ENCODE assay signal across 6 cellular contexts in the genomic region with DNA sequence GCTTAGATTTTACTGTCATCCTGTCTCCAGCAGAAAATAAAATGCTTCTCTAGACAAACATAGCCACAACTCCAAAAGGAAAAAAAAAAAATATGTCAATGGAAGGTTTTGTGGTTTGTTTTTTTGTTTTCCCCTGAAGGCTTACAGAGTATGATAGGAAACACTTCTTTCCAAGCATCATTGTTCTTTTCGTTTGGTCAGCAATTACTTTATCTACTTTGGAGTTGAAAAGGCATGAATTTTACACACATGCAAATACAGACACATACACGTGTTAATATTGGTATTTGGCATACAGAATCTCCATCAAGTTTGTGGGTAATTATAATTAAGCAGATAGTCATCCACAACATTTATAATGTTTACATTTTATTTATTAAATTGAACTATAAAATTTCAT.
"Had no signal": no experiment of that assay in that cellular context is flagged by ENCODE, and none has a peak within 500 bp of the region (broad histone marks: within the 10 kb centered on the region; RNA-seq: fewer than 3 reads in every experiment).

No MANE protein-coding gene starts in this region.

- DNase-seq: H9, HCEC 1CT had no signal

- H3K4me3 ChIP-seq: GM23338 had no signal

- H2AFZ ChIP-seq: GM23338 had no signal

- ATAC-seq: GM23338 had no signal

- H3K4me2 ChIP-seq: GM23338 had no signal

- FAIRE-seq: H1, H54, HTR-8/SVneo had no signal
